ENCODE assay signal across 17 cellular contexts in the genomic region with DNA sequence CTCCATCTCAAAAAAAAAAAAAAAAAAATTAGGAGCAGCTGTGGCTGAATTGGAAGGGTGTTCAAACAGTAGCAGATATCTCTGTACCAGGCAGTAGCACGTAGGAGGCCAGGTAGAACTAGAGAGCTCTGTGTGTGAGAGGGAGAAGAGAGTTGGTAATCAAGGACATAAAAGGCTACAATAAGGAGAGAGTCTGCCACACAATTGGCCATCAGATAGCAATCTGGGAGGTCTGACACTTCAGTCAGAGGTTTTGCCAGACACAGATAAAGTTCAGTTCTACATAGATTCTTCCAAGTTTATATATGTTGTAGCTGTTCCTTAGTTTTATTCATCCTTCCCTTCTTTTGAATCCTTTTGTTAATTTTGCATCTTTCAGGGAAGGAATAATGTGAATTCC.
DNase-seq lines count a peak whose midpoint lies in the region; ATAC-seq and TF ChIP-seq lines count a peak whose summit lies in the region.
"Had no signal": no experiment of that assay in that cellular context is flagged by ENCODE, and none has a peak within 500 bp of the region (broad histone marks: within the 10 kb centered on the region; RNA-seq: fewer than 3 reads in every experiment).

No MANE protein-coding gene starts in this region.

- no peaks in the 10 kb centered on the region for H3K36me3 Mint-ChIP-seq in brain

- H3K4me1 Mint-ChIP-seq in brain = peaks cover 29% of the 10 kb centered on the region

- H3K4me3 Mint-ChIP-seq in brain = peak overlapping the region in 1 of 5 experiments; percentile 6
- H3K4me3 Mint-ChIP-seq: CD4-positive, alpha-beta T cell; HFFc6 had no signal

- no peak for TF ChIP-seq CTCF in brain (conservative IDR thresholded peaks at IDR 0.05)

- H3K9me3 Mint-ChIP-seq in brain = peaks cover 0 to 4% (median 0%) of the 10 kb centered on the region in 5 experiments

- H3K27ac Mint-ChIP-seq in brain = peak overlapping the region in 3 of 5 experiments; percentile 60 to 75 (median 62)
- H3K27ac Mint-ChIP-seq: CD4-positive, alpha-beta T cell; HFFc6 had no signal

- ATAC-seq in HG03520 (IDR thresholded peaks at IDR 0.05; ENCODE audit: unreplicated experiment) (no peak), HG02571 (IDR thresholded peaks at IDR 0.05; ENCODE audit: unreplicated experiment) (no peak)

- DNase-seq in NCI-H2171 treated with DMSO at 0.1 percent for 48 hours (lab: John Stamatoyannopoulos, UW) (peak; percentile 28), NCI-H2171 (lab: John Stamatoyannopoulos, UW) (no peak), SK-N-DZ (ENCODE audit: low spot score) (peak; percentile 1), T-helper 1 cell (no peak), NCI-H1930 (lab: John Stamatoyannopoulos, UW) (no peak)
- DNase-seq: 8988T; AML-193; C1 segment of cervical spinal cord; Calu3; CD4-positive, alpha-beta T cell; DMS 273 treated with DMSO at 0.1 percent for 48 hours; GF-D8; HCEC 1CT; HFFc6 had no signal

- H3K27me3 Mint-ChIP-seq in brain = no peaks in the 10 kb centered on the region
- H3K27me3 Mint-ChIP-seq: CD4-positive, alpha-beta T cell had no signal

Comparison
In these comparisons a context has a peak if more than half of its experiments do, and no peak if none do; other contexts are left out.
1. DNase-seq: peak in NCI-H2171 treated with DMSO at 0.1 percent for 48 hours (single experiment) and SK-N-DZ (single experiment); none in NCI-H2171 (single experiment), T-helper 1 cell (0 of 5) and NCI-H1930 (0 of 2).